1 cellular context compared by ENCODE assay signal in the genomic region with DNA sequence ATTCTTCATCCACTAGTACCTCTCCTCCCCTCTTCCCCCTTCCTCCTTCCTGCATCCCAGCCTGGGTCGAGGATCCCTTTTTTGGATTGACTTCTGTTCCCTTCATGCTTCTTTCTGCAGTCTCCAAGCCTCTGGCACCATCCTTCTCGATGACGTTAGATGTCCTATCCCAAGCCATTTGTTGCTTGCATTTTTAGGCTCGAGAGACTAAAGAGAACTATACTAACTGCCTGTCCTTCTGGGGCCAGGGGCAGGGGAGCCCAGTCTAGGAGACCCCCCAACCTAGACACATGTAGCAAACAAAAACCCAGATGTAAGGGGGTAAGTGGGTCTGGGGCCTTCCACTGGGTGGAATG.
TF ChIP-seq lines count a peak whose summit lies in the region.

No MANE protein-coding gene starts in this region.

TF ChIP-seq in GM23338, 12 proteins besides CTCF, POLR2A, EP300 and RAD21 (continued from another document):
- TF ChIP-seq, protein P1, sequence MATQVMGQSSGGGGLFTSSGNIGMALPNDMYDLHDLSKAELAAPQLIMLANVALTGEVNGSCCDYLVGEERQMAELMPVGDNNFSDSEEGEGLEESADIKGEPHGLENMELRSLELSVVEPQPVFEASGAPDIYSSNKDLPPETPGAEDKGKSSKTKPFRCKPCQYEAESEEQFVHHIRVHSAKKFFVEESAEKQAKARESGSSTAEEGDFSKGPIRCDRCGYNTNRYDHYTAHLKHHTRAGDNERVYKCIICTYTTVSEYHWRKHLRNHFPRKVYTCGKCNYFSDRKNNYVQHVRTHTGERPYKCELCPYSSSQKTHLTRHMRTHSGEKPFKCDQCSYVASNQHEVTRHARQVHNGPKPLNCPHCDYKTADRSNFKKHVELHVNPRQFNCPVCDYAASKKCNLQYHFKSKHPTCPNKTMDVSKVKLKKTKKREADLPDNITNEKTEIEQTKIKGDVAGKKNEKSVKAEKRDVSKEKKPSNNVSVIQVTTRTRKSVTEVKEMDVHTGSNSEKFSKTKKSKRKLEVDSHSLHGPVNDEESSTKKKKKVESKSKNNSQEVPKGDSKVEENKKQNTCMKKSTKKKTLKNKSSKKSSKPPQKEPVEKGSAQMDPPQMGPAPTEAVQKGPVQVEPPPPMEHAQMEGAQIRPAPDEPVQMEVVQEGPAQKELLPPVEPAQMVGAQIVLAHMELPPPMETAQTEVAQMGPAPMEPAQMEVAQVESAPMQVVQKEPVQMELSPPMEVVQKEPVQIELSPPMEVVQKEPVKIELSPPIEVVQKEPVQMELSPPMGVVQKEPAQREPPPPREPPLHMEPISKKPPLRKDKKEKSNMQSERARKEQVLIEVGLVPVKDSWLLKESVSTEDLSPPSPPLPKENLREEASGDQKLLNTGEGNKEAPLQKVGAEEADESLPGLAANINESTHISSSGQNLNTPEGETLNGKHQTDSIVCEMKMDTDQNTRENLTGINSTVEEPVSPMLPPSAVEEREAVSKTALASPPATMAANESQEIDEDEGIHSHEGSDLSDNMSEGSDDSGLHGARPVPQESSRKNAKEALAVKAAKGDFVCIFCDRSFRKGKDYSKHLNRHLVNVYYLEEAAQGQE (IDR thresholded peaks at IDR 0.05; ENCODE audit: unreplicated experiment) = no peak
- TF ChIP-seq, protein P2, sequence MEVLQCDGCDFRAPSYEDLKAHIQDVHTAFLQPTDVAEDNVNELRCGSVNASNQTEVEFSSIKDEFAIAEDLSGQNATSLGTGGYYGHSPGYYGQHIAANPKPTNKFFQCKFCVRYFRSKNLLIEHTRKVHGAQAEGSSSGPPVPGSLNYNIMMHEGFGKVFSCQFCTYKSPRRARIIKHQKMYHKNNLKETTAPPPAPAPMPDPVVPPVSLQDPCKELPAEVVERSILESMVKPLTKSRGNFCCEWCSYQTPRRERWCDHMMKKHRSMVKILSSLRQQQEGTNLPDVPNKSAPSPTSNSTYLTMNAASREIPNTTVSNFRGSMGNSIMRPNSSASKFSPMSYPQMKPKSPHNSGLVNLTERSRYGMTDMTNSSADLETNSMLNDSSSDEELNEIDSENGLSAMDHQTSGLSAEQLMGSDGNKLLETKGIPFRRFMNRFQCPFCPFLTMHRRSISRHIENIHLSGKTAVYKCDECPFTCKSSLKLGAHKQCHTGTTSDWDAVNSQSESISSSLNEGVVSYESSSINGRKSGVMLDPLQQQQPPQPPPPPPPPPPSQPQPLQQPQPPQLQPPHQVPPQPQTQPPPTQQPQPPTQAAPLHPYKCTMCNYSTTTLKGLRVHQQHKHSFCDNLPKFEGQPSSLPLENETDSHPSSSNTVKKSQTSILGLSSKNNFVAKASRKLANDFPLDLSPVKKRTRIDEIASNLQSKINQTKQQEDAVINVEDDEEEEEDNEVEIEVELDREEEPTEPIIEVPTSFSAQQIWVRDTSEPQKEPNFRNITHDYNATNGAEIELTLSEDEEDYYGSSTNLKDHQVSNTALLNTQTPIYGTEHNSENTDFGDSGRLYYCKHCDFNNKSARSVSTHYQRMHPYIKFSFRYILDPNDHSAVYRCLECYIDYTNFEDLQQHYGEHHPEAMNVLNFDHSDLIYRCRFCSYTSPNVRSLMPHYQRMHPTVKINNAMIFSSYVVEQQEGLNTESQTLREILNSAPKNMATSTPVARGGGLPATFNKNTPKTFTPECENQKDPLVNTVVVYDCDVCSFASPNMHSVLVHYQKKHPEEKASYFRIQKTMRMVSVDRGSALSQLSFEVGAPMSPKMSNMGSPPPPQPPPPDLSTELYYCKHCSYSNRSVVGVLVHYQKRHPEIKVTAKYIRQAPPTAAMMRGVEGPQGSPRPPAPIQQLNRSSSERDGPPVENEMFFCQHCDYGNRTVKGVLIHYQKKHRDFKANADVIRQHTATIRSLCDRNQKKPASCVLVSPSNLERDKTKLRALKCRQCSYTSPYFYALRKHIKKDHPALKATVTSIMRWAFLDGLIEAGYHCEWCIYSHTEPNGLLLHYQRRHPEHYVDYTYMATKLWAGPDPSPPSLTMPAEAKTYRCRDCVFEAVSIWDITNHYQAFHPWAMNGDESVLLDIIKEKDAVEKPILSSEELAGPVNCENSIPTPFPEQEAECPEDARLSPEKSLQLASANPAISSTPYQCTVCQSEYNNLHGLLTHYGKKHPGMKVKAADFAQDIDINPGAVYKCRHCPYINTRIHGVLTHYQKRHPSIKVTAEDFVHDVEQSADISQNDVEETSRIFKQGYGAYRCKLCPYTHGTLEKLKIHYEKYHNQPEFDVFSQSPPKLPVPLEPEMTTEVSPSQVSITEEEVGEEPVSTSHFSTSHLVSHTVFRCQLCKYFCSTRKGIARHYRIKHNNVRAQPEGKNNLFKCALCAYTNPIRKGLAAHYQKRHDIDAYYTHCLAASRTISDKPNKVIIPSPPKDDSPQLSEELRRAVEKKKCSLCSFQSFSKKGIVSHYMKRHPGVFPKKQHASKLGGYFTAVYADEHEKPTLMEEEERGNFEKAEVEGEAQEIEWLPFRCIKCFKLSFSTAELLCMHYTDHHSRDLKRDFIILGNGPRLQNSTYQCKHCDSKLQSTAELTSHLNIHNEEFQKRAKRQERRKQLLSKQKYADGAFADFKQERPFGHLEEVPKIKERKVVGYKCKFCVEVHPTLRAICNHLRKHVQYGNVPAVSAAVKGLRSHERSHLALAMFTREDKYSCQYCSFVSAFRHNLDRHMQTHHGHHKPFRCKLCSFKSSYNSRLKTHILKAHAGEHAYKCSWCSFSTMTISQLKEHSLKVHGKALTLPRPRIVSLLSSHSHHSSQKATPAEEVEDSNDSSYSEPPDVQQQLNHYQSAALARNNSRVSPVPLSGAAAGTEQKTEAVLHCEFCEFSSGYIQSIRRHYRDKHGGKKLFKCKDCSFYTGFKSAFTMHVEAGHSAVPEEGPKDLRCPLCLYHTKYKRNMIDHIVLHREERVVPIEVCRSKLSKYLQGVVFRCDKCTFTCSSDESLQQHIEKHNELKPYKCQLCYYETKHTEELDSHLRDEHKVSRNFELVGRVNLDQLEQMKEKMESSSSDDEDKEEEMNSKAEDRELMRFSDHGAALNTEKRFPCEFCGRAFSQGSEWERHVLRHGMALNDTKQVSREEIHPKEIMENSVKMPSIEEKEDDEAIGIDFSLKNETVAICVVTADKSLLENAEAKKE (CRISPR knock-in tag; IDR thresholded peaks at IDR 0.05) = no peak
- TF ChIP-seq NANOG (IDR thresholded peaks at IDR 0.05; ENCODE audit: borderline replicate concordance) = no peak
- TF ChIP-seq EZH2 (IDR thresholded peaks at IDR 0.05; ENCODE audit: low read depth, unreplicated experiment) = no peak
